Comparison of ENCODE assay signal across 9 cellular contexts in the genomic region with DNA sequence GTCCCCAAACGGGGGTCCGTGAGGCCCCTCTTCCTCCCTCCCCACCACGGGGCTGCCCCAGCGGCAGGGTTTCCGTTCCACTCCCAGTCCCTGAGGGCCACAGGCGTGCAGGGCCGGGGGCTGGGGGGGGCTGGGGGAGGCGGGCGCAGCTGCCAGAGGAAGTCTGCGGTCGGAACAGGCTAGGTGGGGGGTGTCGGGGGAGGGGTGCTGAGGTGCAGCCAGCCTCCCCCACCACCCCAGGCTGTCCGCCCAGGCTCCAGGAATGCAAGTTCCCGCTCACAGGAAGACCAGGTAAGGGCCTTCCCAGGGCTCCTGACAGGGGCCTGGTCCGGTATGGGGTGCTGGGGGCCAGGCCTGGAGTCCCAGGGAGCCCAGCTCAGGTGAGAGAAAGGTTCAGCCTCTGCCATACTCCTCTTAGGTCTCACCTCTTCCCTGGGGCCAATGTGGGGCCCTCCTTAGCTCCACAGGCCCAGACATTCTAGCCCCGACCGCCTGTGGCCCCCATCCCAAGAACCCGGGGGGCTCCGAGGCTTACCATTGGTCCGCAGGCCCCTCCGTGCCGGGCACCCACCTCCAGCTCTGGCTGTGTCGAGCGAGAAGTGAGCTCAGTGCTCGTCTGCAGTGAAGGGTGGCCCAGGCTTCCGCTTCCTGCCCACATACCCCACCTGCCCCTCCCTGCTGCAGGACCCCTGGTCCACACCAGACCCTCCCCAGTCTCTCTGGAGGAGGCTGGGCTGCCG. TPM values are rescaled to one million over a fixed set of nuclear protein-coding genes. Genes with fewer than 3 reads are reported as not detected.
DNase-seq lines count a peak whose midpoint lies in the region; ATAC-seq, FAIRE-seq and TF ChIP-seq lines count a peak whose summit lies in the region.
"Had no signal": no experiment of that assay in that cellular context is flagged by ENCODE, and none has a peak within 500 bp of the region (broad histone marks: within the 10 kb centered on the region; RNA-seq: fewer than 3 reads in every experiment).

A gene with protein sequence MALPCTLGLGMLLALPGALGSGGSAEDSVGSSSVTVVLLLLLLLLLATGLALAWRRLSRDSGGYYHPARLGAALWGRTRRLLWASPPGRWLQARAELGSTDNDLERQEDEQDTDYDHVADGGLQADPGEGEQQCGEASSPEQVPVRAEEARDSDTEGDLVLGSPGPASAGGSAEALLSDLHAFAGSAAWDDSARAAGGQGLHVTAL (minus strand): TSS at position 601 of the 740 bp plus-strand sequence. CDS start 63 bp downstream, at position 538.

- H4K91ac ChIP-seq in H1 (replicated peaks; ENCODE audit: insufficient read length, low read length): peak within 1 kb of the TSS; percentile 88

- no peaks in the 10 kb centered on the region for H3K23me2 ChIP-seq in H1 (ENCODE audit: low read depth, low read length)

- H3K4me3 ChIP-seq in H1 (ENCODE audit: extremely low read depth in 1 of 4, insufficient read depth in 2 of 4, low read depth in 3 of 4, low read length in 4 of 4): peak within 1 kb of the TSS in 1 of 4 experiments; percentile 26; a peak in 1 of 8 replicates

- TF ChIP-seq CTCF in GM20000 (IDR thresholded peaks at IDR 0.05; ENCODE audit: extremely low read depth, missing control alignments): no peak
- TF ChIP-seq CTCF in activated B cell treated with CpG ODN at 0.5 μM for 24 hours (IDR thresholded peaks at IDR 0.05): no peak
- TF ChIP-seq CTCF in H1 (IDR thresholded peaks at IDR 0.05; ENCODE audit: control extremely low read depth in 1 of 3, insufficient read depth in 1 of 3, low read depth in 1 of 3, low read length in 3 of 3): no peak
- TF ChIP-seq CTCF in CD14-positive monocyte (IDR thresholded peaks at IDR 0.05): no peak

- TF ChIP-seq POLR2A in H1 (IDR thresholded peaks at IDR 0.05; ENCODE audit: control extremely low read depth in 1 of 2, low read depth in 2 of 2, low read length in 2 of 2): no peak

- intact Hi-C loops in activated B cell treated with CpG ODN at 0.5 μM for 24 hours (cut with micrococcal nuclease) (loop anchor here (1.0 to 2.0 kb wide), 5 partner anchors 9 to 36 kb away; partner anchors contain the start of genes PPP1CA and TMEM134), CD14-positive monocyte (cut with micrococcal nuclease) (no loop called here)

- peak within 1 kb of the TSS; percentile 5 to 62; a peak in 3 of 4 replicates for H3K4me2 ChIP-seq in H1 (ENCODE audit: insufficient read depth in 1 of 2, low read depth in 2 of 2, low read length in 2 of 2)

- H3K9ac ChIP-seq in H1 (replicated peaks in 1 of 4; ENCODE audit: extremely low read depth in 1 of 4, low read depth in 3 of 4, low read length in 3 of 4): no peak within 1 kb of the TSS; a peak in 1 of 7 replicates

- no peak for TF ChIP-seq EP300 in H1 (IDR thresholded peaks at IDR 0.05; ENCODE audit: borderline replicate concordance in 1 of 2, low read depth in 2 of 2, low read length in 2 of 2)

- no peak within 1 kb of the TSS for H3K14ac ChIP-seq in H1 (ENCODE audit: insufficient read length)

- H4K20me1 ChIP-seq in H1 (replicated peaks in 1 of 2; ENCODE audit: control insufficient read depth in 1 of 2, insufficient read depth in 2 of 2, low read length in 2 of 2): peaks cover 2 to 26% of the 10 kb centered on the region in 2 experiments

- DNase-seq in GM20000 (ENCODE audit: low spot score): peak; percentile 85
- DNase-seq in activated B cell treated with CpG ODN at 0.5 μM for 24 hours: peak; percentile 77
- DNase-seq in H1 (ENCODE audit: low read depth in 1 of 2, low spot score in 2 of 2): peak in 1 of 2 experiments; percentile 38
- peak; percentile 60 for DNase-seq in stimulated activated CD8-positive, alpha-beta memory T cell treated with anti-CD3 and anti-CD28 coated beads, Interleukin-12 subunit alpha, Interleukin-12 subunit beta, amount 100 ng/mL, for 24 hours (ENCODE audit: extremely low read depth)
- no peak for DNase-seq in NCI-H2107 treated with DMSO at 0.1 percent for 48 hours (lab: John Stamatoyannopoulos, UW; ENCODE audit: unreplicated experiment)
- DNase-seq in CD14-positive monocyte (ENCODE audit: low spot score): no peak
- DNase-seq in SIG-M5 treated with dmso at 0.1 percent for 504 hours (lab: John Stamatoyannopoulos, UW; ENCODE audit: unreplicated experiment): no peak
- no peak for DNase-seq in kidney glomerular epithelial cell (lab: John Stamatoyannopoulos, UW)

- H2BK12ac ChIP-seq in H1 (ENCODE audit: low read depth, low read length): 0 out of 2 replicates have a peak within 1 kb of the TSS, but pooled peaks have one; percentile 33

- peaks cover 8 to 34% (median 18%) of the 10 kb centered on the region in 4 experiments for H3K36me3 ChIP-seq in H1 (ENCODE audit: control insufficient read depth in 2 of 4, insufficient read depth in 4 of 4, low read length in 3 of 4)

- no peak within 1 kb of the TSS for H2AFZ ChIP-seq in H1 (ENCODE audit: low read length)

- CTCF ChIA-PET in activated B cell treated with CpG ODN at 0.5 μM for 24 hours (lab: Charles Lee): interaction anchor here (0.7 to 4.9 kb wide), 16 partner anchors 17 to 91 kb away, joined by 3 to 25 read pairs (median 4); partner anchors contain the start of genes AIP, PITPNM1, PPP1CA and RAD9A
- CTCF ChIA-PET in H1 (lab: Charles Lee; ENCODE audit: partially characterized antibody): interaction anchor here (0.6 to 1.8 kb wide), 6 partner anchors 19 to 55 kb away, joined by 3 to 5 read pairs (median 3); no protein-coding TSS in a partner anchor

- H3K9me3 ChIP-seq in H1 (ENCODE audit: insufficient read depth in 2 of 2, low read depth in 1 of 2, low read length in 1 of 2): no peaks in the 10 kb centered on the region

- peaks cover 47% of the 10 kb centered on the region for H3K36me3 Mint-ChIP-seq in activated B cell treated with CpG ODN at 0.5 μM for 24 hours (ENCODE audit: low read depth)
- peaks cover 50 to 64% of the 10 kb centered on the region in 2 donors for H3K36me3 Mint-ChIP-seq in CD14-positive monocyte

- H3K9me3 Mint-ChIP-seq in activated B cell treated with CpG ODN at 0.5 μM for 24 hours: no peaks in the 10 kb centered on the region
- H3K9me3 Mint-ChIP-seq in CD14-positive monocyte: no peaks in the 10 kb centered on the region

- no peaks in the 10 kb centered on the region for H3K27me3 ChIP-seq in H1 (replicated peaks in 1 of 4; ENCODE audit: control insufficient read depth in 3 of 4, extremely low read depth in 1 of 4, insufficient read depth in 3 of 4, low read length in 3 of 4)

- peak within 1 kb of the TSS; percentile 13 for H3K18ac ChIP-seq in H1 (ENCODE audit: extremely low read depth, low read length)

- H3K79me1 ChIP-seq in H1 (ENCODE audit: low read depth, low read length): no peaks in the 10 kb centered on the region

- no peak within 1 kb of the TSS for H3K4ac ChIP-seq in H1 (replicated peaks; ENCODE audit: insufficient read length, low read depth, low read length)

- 0 out of 2 replicates have a peak within 1 kb of the TSS, but pooled peaks have one; percentile 7 for H2BK20ac ChIP-seq in H1 (ENCODE audit: low read length)

- H3K27me3 Mint-ChIP-seq in activated B cell treated with CpG ODN at 0.5 μM for 24 hours: no peaks in the 10 kb centered on the region
- H3K27me3 Mint-ChIP-seq in CD14-positive monocyte (ENCODE audit: low read depth in 3 of 3): no peaks in the 10 kb centered on the region

- H4K5ac ChIP-seq in H1 (ENCODE audit: insufficient read length, low read depth, low read length): peak within 1 kb of the TSS; percentile 57

- H3K27ac Mint-ChIP-seq in activated B cell treated with CpG ODN at 0.5 μM for 24 hours (peak within 1 kb of the TSS; percentile 96), CD14-positive monocyte (peak within 1 kb of the TSS in 2 of 7 donors; percentile 37 to 70)

- peak; percentile 49 for ATAC-seq in activated B cell treated with CpG ODN at 0.5 μM for 24 hours (ENCODE audit: low read depth)

- H3K4me3 Mint-ChIP-seq in activated B cell treated with CpG ODN at 0.5 μM for 24 hours: peak within 1 kb of the TSS; percentile 96
- peak within 1 kb of the TSS in 1 of 2 donors; percentile 64 for H3K4me3 Mint-ChIP-seq in CD14-positive monocyte

- TF ChIP-seq RAD21 in H1 (IDR thresholded peaks at IDR 0.05 in 1 of 2, conservative IDR thresholded peaks at IDR 0.05 in 1 of 2; ENCODE audit: low read depth in 2 of 2, low read length in 2 of 2): no peak

- POLR2A ChIA-PET in activated B cell treated with CpG ODN at 0.5 μM for 24 hours (lab: Charles Lee) (interaction anchor here (0.5 to 26.0 kb wide), 29 partner anchors 10 to 1476 kb away, joined by 3 to 1417 read pairs (median 9); partner anchors contain the start of genes AIP, ANKRD13D, CABP4 and CARNS1), H1 (lab: Charles Lee; ENCODE audit: partially characterized antibody) (interaction anchor here (1.0 to 12.5 kb wide), 20 partner anchors 9 to 84 kb away, joined by 3 to 104 read pairs (median 6); partner anchors contain the start of genes CABP4, CARNS1, GPR152 and PPP1CA)

- H3K4me1 ChIP-seq in H1 (replicated peaks in 1 of 4; ENCODE audit: control insufficient read depth in 3 of 4, insufficient read depth in 4 of 4, low read length in 3 of 4): peaks cover 0 to 19% (median 14%) of the 10 kb centered on the region in 4 experiments; a peak in 6 of 7 replicates

- no peaks in the 10 kb centered on the region for H3K79me2 ChIP-seq in H1 (ENCODE audit: control insufficient read depth in 1 of 2, insufficient read depth in 2 of 2, low read length in 2 of 2)

- H3K4me1 Mint-ChIP-seq in activated B cell treated with CpG ODN at 0.5 μM for 24 hours (peaks cover 83% of the 10 kb centered on the region), CD14-positive monocyte (peaks cover 36% of the 10 kb centered on the region)

- peak within 1 kb of the TSS; percentile 80; the same call in 1 of the 2 replicates for H3K27ac ChIP-seq in H1 (ENCODE audit: low read depth, low read length)

- peak within 1 kb of the TSS; percentile 87 for H2BK5ac ChIP-seq in H1 (ENCODE audit: low read depth, low read length)

- peak within 1 kb of the TSS; percentile 51; the same call in 1 of the 2 replicates for H4K8ac ChIP-seq in H1 (ENCODE audit: extremely low read depth, insufficient read depth, low read length)

- peak within 1 kb of the TSS; percentile 82; the same call in 1 of the 2 replicates for H2AK5ac ChIP-seq in H1 (ENCODE audit: low read depth, low read length)

- H3K23ac ChIP-seq in H1 (ENCODE audit: insufficient read length): no peak within 1 kb of the TSS

- H2BK120ac ChIP-seq in H1 (replicated peaks; ENCODE audit: low read depth, low read length): no peak within 1 kb of the TSS

- 83% methylated on average over 14 of the region's 27 CpGs; no CpG with 5 or more reads in 1 of the 2 experiments for WGBS in H1 (ENCODE audit: extremely low coverage in 1 of 2, insufficient coverage in 1 of 2, insufficient read length in 1 of 2, insufficient replicate concordance in 2 of 2, low coverage in 1 of 2, low lambda C conversion rate in 2 of 2, missing lambda C conversion rate in 1 of 2), 2 experiments

- no peak within 1 kb of the TSS for H3K56ac ChIP-seq in H1 (replicated peaks; ENCODE audit: insufficient read length, low read depth, low read length)

- FAIRE-seq in H1 (lab: Jason Lieb, UNC): no peak

- 0 out of 2 replicates have a peak within 1 kb of the TSS, but pooled peaks have one; percentile 46 for H2BK15ac ChIP-seq in H1 (ENCODE audit: low read length)

RNA-seq across cellular contexts. Expression of the gene that starts here (rescaled TPM):
- 328 and 347 TPM in 2 replicates for total RNA-seq in activated B cell treated with CpG ODN at 0.5 μM for 24 hours
- 0.78 and 1.4 TPM in 2 replicates for total RNA-seq in H1 (2021; fragmentation: NEBNext Ultra II Directional; extraction: Animal tissue kit (Norgen Biotek cat#: 25700))
- polyA plus RNA-seq in H1 (2011; rRNA removed): 6.7 and 9.5 TPM in 2 replicates
- polyA plus RNA-seq in H1 (2011; cell fraction: cytosol; rRNA removed): 6.7 TPM
- polyA plus RNA-seq in H1 (2011; cell fraction: nucleus; rRNA removed): 39.1 TPM
- 3.0 to 3.5 TPM (median 3.2 TPM) in 4 replicates for polyA plus RNA-seq in H1 (2012, experiment 1 of 2)
- 1.9 TPM for polyA plus RNA-seq in H1 (2012, experiment 2 of 2)
- polyA plus RNA-seq in H1 (2013, experiment 1 of 2): 1.2 TPM
- polyA plus RNA-seq in H1 (2013, experiment 2 of 2): 0.85 TPM
- 0.28 and 0.44 TPM in 2 replicates for polyA minus RNA-seq in H1 (2011; rRNA and poly(A)+ RNA removed)
- 2.3 TPM for polyA minus RNA-seq in H1 (2011; cell fraction: cytosol; rRNA and poly(A)+ RNA removed)
- polyA minus RNA-seq in H1 (2011; cell fraction: nucleus; rRNA and poly(A)+ RNA removed): 5.0 TPM
- 1 to 10 TPM; 2.1 to 2.8 TPM for polyA plus RNA-seq in CD14-positive monocyte
- total RNA-seq: RPMI7951 had no signal

Comparison
In these comparisons a context has a peak if more than half of its experiments do, and no peak if none do; other contexts are left out.
1. RNA of the gene that starts here (total RNA-seq): 328 to 347 TPM in activated B cell treated with CpG ODN at 0.5 μM for 24 hours; 0.78 to 1.4 TPM in H1; every median in the first group is over 100 times any median in the second.
2. DNase-seq: peak in GM20000 (single experiment), activated B cell treated with CpG ODN at 0.5 μM for 24 hours (single experiment) and stimulated activated CD8-positive, alpha-beta memory T cell treated with anti-CD3 and anti-CD28 coated beads, Interleukin-12 subunit alpha, Interleukin-12 subunit beta, amount 100 ng/mL, for 24 hours (single experiment); none in NCI-H2107 treated with DMSO at 0.1 percent for 48 hours (single experiment), CD14-positive monocyte (single experiment), SIG-M5 treated with dmso at 0.1 percent for 504 hours (single experiment) and kidney glomerular epithelial cell (single experiment).